In genomic region chr2:223788826-223789225, GRCh38 we compare ENCODE assay signal across 20 cellular contexts. TPM values are rescaled to one million over a fixed set of nuclear protein-coding genes. Genes with fewer than 3 reads are reported as not detected.
DNase-seq lines count a peak whose midpoint lies in the region; ATAC-seq, FAIRE-seq and TF ChIP-seq lines count a peak whose summit lies in the region.
"Had no signal": no experiment of that assay in that cellular context is flagged by ENCODE, and none has a peak within 500 bp of the region (broad histone marks: within the 10 kb centered on the region; RNA-seq: fewer than 3 reads in every experiment).

No MANE protein-coding gene starts in this region.

- TF ChIP-seq POLR2A in HepG2 (IDR thresholded peaks at IDR 0.05; ENCODE audit: insufficient read depth in 1 of 2, low read depth in 2 of 2, low read length in 2 of 2): no peak
- TF ChIP-seq POLR2A in right lobe of liver (IDR thresholded peaks at IDR 0.05): no peak
- TF ChIP-seq POLR2A in thyroid gland (IDR thresholded peaks at IDR 0.05): no peak

- no peak overlapping the region for H3K9ac ChIP-seq in HepG2 (ENCODE audit: insufficient read depth, low read depth, low read length)

- TF ChIP-seq CTCF in HepG2 (CRISPR knock-in tag; IDR thresholded peaks at IDR 0.05): no peak
- no peak for TF ChIP-seq CTCF in right lobe of liver (IDR thresholded peaks at IDR 0.05)
- TF ChIP-seq CTCF in Panc1 (IDR thresholded peaks at IDR 0.05): no peak
- TF ChIP-seq CTCF in thyroid gland (IDR thresholded peaks at IDR 0.05): no peak
- TF ChIP-seq CTCF in hepatocyte (IDR thresholded peaks at IDR 0.05; ENCODE audit: poor library complexity): no peak

- TF ChIP-seq EP300 in HepG2 (IDR thresholded peaks at IDR 0.05; ENCODE audit: low read depth in 2 of 2, low read length in 2 of 2): no peak
- TF ChIP-seq EP300 in HepG2 (CRISPR knock-in tag; IDR thresholded peaks at IDR 0.05; ENCODE audit: borderline replicate concordance): no peak

- no peak overlapping the region for H3K4me2 ChIP-seq in HepG2 (ENCODE audit: low read depth, low read length)
- H3K4me2 ChIP-seq in hepatocyte: no peak overlapping the region

- peaks cover 3% of the 10 kb centered on the region for H3K9me3 Mint-ChIP-seq in memory B cell
- H3K9me3 Mint-ChIP-seq: CD4-positive, alpha-beta T cell had no signal

- H3K9me3 ChIP-seq in HepG2 (ENCODE audit: low read length) (no peaks in the 10 kb centered on the region), right lobe of liver (no peaks in the 10 kb centered on the region), Panc1 (ENCODE audit: control insufficient read depth, insufficient read depth, low read depth, low read length) (no peaks in the 10 kb centered on the region; the same call in 1 of the 2 replicates), thyroid gland (no peaks in the 10 kb centered on the region), hepatocyte (ENCODE audit: low read depth) (no peaks in the 10 kb centered on the region)

- POLR2A ChIA-PET in HepG2 (lab: Yijun Ruan, JAX): interaction anchor here (1.1 kb wide), 1 partner anchor 29 kb away, joined by 3 read pairs; no protein-coding TSS in a partner anchor
- POLR2A ChIA-PET in Panc1 (lab: Charles Lee): no interaction called here

- no peak overlapping the region for H2AFZ ChIP-seq in HepG2 (ENCODE audit: low read length)
- no peak overlapping the region for H2AFZ ChIP-seq in hepatocyte

- H3K27ac ChIP-seq in HepG2 (ENCODE audit: extremely low read length, insufficient read depth, low read length) (no peak overlapping the region), right lobe of liver (no peak overlapping the region), Panc1 (ENCODE audit: low read length) (peak overlapping the region; percentile 10; the same call in 1 of the 2 replicates), thyroid gland (peak overlapping the region; percentile 30 to 54 (median 44)), hepatocyte (no peak overlapping the region)
- H3K27ac ChIP-seq: HL-60 had no signal

- H3K4me1 ChIP-seq in HepG2 (ENCODE audit: insufficient read depth, low read length): peaks cover 13% of the 10 kb centered on the region
- no peaks in the 10 kb centered on the region for H3K4me1 ChIP-seq in right lobe of liver
- H3K4me1 ChIP-seq in Panc1 (ENCODE audit: control insufficient read depth, insufficient read depth, low read length): peaks cover 10% of the 10 kb centered on the region; the same call in 1 of the 2 replicates
- H3K4me1 ChIP-seq in thyroid gland: peaks cover 5 to 12% of the 10 kb centered on the region in 2 donors
- H3K4me1 ChIP-seq in hepatocyte (ENCODE audit: insufficient read depth): no peaks in the 10 kb centered on the region

- no peaks in the 10 kb centered on the region for H3K9me2 ChIP-seq in hepatocyte (replicated peaks; ENCODE audit: insufficient read depth)

- intact Hi-C loops in HepG2 (cut with micrococcal nuclease; ENCODE audit: unreplicated experiment) (no loop called here), right lobe of liver (cut with DNase I) (no loop called here), Panc1 (cut with micrococcal nuclease; ENCODE audit: unreplicated experiment) (no loop called here), thyroid gland (cut with DNase I) (no loop called here)

- peak overlapping the region; percentile 97 for H3K27ac Mint-ChIP-seq in memory B cell
- H3K27ac Mint-ChIP-seq: CD4-positive, alpha-beta T cell had no signal

- H3K79me2 ChIP-seq in HepG2 (ENCODE audit: insufficient read depth, low read length): peaks cover 2% of the 10 kb centered on the region
- peaks cover 49% of the 10 kb centered on the region for H3K79me2 ChIP-seq in hepatocyte

- BruUV-seq in HepG2 (replicated peaks; lab: Mats Ljungman, UMichigan) (no TSS peak), Panc1 (replicated peaks; lab: Mats Ljungman, UMichigan) (no TSS peak)

- H3K27me3 Mint-ChIP-seq in memory B cell: no peaks in the 10 kb centered on the region

- H3K36me3 Mint-ChIP-seq in memory B cell: peaks cover 25% of the 10 kb centered on the region

- in situ Hi-C loops in HepG2 (cut with HindIII; ENCODE audit: extremely low pct_ligation_motif_present, low pct_unique_long_range_greater_than_20kb) (loop anchor here (25.0 kb wide), 1 partner anchor 827 kb away; no protein-coding TSS in a partner anchor), Panc1 (cut with HindIII; ENCODE audit: low pct_unique_long_range_greater_than_20kb, low sequenced_read_pairs) (no loop called here)

- FAIRE-seq in HepG2 (lab: Jason Lieb, UNC): no peak
- FAIRE-seq: D721Med, G401.6, GM12891, GM19239 had no signal

- H3K4me3 Mint-ChIP-seq in memory B cell: no peak overlapping the region
- H3K4me3 Mint-ChIP-seq: CD4-positive, alpha-beta T cell had no signal

- H4K20me1 ChIP-seq in HepG2 (ENCODE audit: insufficient read depth, low read length) (no peaks in the 10 kb centered on the region), hepatocyte (ENCODE audit: insufficient read depth, poor library complexity, severe bottlenecking) (no peaks in the 10 kb centered on the region)

- no peaks in the 10 kb centered on the region for H3K36me3 ChIP-seq in HepG2 (replicated peaks in 1 of 2; ENCODE audit: control insufficient read depth in 1 of 2, insufficient read depth in 2 of 2, low read length in 2 of 2)
- H3K36me3 ChIP-seq in right lobe of liver: no peaks in the 10 kb centered on the region
- no peaks in the 10 kb centered on the region for H3K36me3 ChIP-seq in Panc1 (ENCODE audit: control insufficient read depth, insufficient read depth, low read length)
- H3K36me3 ChIP-seq in thyroid gland: no peaks in the 10 kb centered on the region
- no peaks in the 10 kb centered on the region for H3K36me3 ChIP-seq in hepatocyte (replicated peaks; ENCODE audit: insufficient read depth, low read depth)

- ATAC-seq in HepG2 (peak; percentile 28; the same call in 1 of the 3 replicates), right lobe of liver (no peak), Panc1 (no peak), memory B cell (ENCODE audit: low read depth) (no peak), GM18909 (IDR thresholded peaks at IDR 0.05; ENCODE audit: poor library complexity, unreplicated experiment) (no peak)

- CTCF ChIA-PET in HepG2 (lab: Yijun Ruan, JAX; ENCODE audit: low intra/inter-chr PET ratio, low total read pairs) (no interaction called here), Panc1 (lab: Charles Lee) (interaction anchor here (0.6 kb wide), 1 partner anchor 884 kb away, joined by 4 read pairs; no protein-coding TSS in a partner anchor)

- peaks cover 54% of the 10 kb centered on the region for H3K4me1 Mint-ChIP-seq in memory B cell

- DNase-seq in HepG2 (ENCODE audit: low spot score) (no peak), right lobe of liver (no peak), Panc1 (ENCODE audit: low read depth, low spot score) (no peak), memory B cell (ENCODE audit: low spot score in 2 of 2) (no peak), thyroid gland (peak in 1 of 2 donors; percentile 28), hepatocyte (ENCODE audit: low spot score) (no peak)
- no peak for DNase-seq in activated CD4-positive, CD25-positive, alpha-beta regulatory T cell (lab: John Stamatoyannopoulos, UW)
- DNase-seq: 8988T; ACHN; C1 segment of cervical spinal cord; CD4-positive, alpha-beta T cell; DMS153; DMS79 treated with DMSO at 0.1 percent for 48 hours; EL had no signal

- no peaks in the 10 kb centered on the region for H3K27me3 ChIP-seq in HepG2 (ENCODE audit: control insufficient read depth in 1 of 2, insufficient read depth in 2 of 2, low read length in 2 of 2)
- H3K27me3 ChIP-seq in right lobe of liver: no peaks in the 10 kb centered on the region
- H3K27me3 ChIP-seq in Panc1 (ENCODE audit: control insufficient read depth, insufficient read depth, low read length): no peaks in the 10 kb centered on the region
- no peaks in the 10 kb centered on the region for H3K27me3 ChIP-seq in thyroid gland
- no peaks in the 10 kb centered on the region for H3K27me3 ChIP-seq in hepatocyte

- no peak overlapping the region for H3K4me3 ChIP-seq in HepG2 (replicated peaks in 1 of 3; ENCODE audit: insufficient read depth in 1 of 3, low read depth in 2 of 3, low read length in 3 of 3)
- no peak overlapping the region for H3K4me3 ChIP-seq in right lobe of liver
- no peak overlapping the region for H3K4me3 ChIP-seq in Panc1 (ENCODE audit: low read depth in 2 of 2, low read length in 2 of 2)
- no peak overlapping the region for H3K4me3 ChIP-seq in thyroid gland (replicated peaks in 1 of 3)
- H3K4me3 ChIP-seq in hepatocyte: no peak overlapping the region

- no peak for TF ChIP-seq RAD21 in HepG2 (CRISPR knock-in tag; IDR thresholded peaks at IDR 0.05)

TF ChIP-seq in HepG2, 621 proteins besides CTCF, POLR2A, EP300 and RAD21 (continues in another document):
- TF ChIP-seq ZKSCAN5 (CRISPR knock-in tag; IDR thresholded peaks at IDR 0.05) (no peak), U2AF1 (optimal IDR thresholded peaks at IDR 0.05; ENCODE audit: low read depth, low read length) (no peak), MAFF (IDR thresholded peaks at IDR 0.05; ENCODE audit: low read depth, low read length) (peak; percentile 26; the same call in 1 of the 2 replicates)

RNA-seq across cellular contexts. Expression of gene AP1S3, which starts 48.6 kb away (rescaled TPM):
- total RNA-seq in HepG2 (2016; rRNA removed; fragmentation: Illumina TruSeq; extraction: Trizol) (16.3 and 26.3 TPM in 2 replicates), right lobe of liver (10 to 100 TPM in 1 of 6 experiments, 1 to 10 TPM in 5; 1.3 to 12.7 (median 3.2) TPM), Panc1 (2021; ENCODE audit: unreplicated experiment) (66.3 TPM), thyroid gland (10 to 100 TPM; 37.5 to 92.6 (median 44.8) TPM), hepatocyte (27.2 and 30.7 TPM in 2 replicates)
- 6.3 and 6.8 TPM in 2 replicates for total RNA-seq in HepG2 (2016; cell fraction: cytosol; rRNA removed; fragmentation: Illumina TruSeq; extraction: Trizol; ENCODE audit: low read depth)
- 16.9 and 26.4 TPM in 2 replicates for total RNA-seq in HepG2 (2016; cell fraction: insoluble cytoplasmic fraction; rRNA removed; fragmentation: Illumina TruSeq; extraction: Trizol)
- 10.6 and 12.4 TPM in 2 replicates for total RNA-seq in HepG2 (2016; cell fraction: membrane; rRNA removed; fragmentation: Illumina TruSeq; extraction: Trizol)
- 10.5 and 13.1 TPM in 2 replicates for total RNA-seq in HepG2 (2016; cell fraction: nucleus; rRNA removed; fragmentation: Illumina TruSeq; extraction: Trizol)
- polyA plus RNA-seq in HepG2 (2011; rRNA removed) (2.9 and 3.0 TPM in 2 replicates), hepatocyte (16.5 and 20.5 TPM in 2 replicates)
- 2.0 and 2.4 TPM in 2 replicates for polyA plus RNA-seq in HepG2 (2011; cell fraction: cytosol; rRNA removed)
- 1.2 TPM in 2 replicates for polyA plus RNA-seq in HepG2 (2011; cell fraction: nucleus; rRNA removed)
- 2.1 and 3.0 TPM in 2 replicates for polyA plus RNA-seq in HepG2 (2012)
- polyA plus RNA-seq in HepG2 (2016; cell fraction: cytosol; fragmentation: Illumina TruSeq; extraction: Trizol; ENCODE audit: low read depth): 1.8 and 2.4 TPM in 2 replicates
- 17.8 and 18.6 TPM in 2 replicates for polyA plus RNA-seq in HepG2 (2016; cell fraction: insoluble cytoplasmic fraction; fragmentation: Illumina TruSeq; extraction: Trizol; ENCODE audit: low read depth)
- polyA plus RNA-seq in HepG2 (2016; cell fraction: membrane; fragmentation: Illumina TruSeq; extraction: Trizol; ENCODE audit: low read depth): 4.3 and 5.4 TPM in 2 replicates
- polyA plus RNA-seq in HepG2 (2016; cell fraction: nucleus; fragmentation: Illumina TruSeq; extraction: Trizol; ENCODE audit: insufficient read depth, low read depth): 8.0 and 11.0 TPM in 2 replicates
- polyA minus RNA-seq in HepG2 (2011; rRNA and poly(A)+ RNA removed; ENCODE audit: low replicate concordance): 3.3 and 6.3 TPM in 2 replicates
- 3.7 and 4.2 TPM in 2 replicates for polyA minus RNA-seq in HepG2 (2011; cell fraction: cytosol; rRNA and poly(A)+ RNA removed)
- 3.2 and 8.6 TPM in 2 replicates for polyA minus RNA-seq in HepG2 (2011; cell fraction: nucleus; rRNA and poly(A)+ RNA removed)
- polyA plus RNA-seq in Panc1 (2012; ENCODE audit: insufficient read length): 20.0 TPM

Comparison
In these comparisons a context has a peak if more than half of its experiments do, and no peak if none do; other contexts are left out.
1. H3K27ac ChIP-seq: peak in Panc1 (single experiment) and thyroid gland (3 of 3); none in HepG2 (single experiment), right lobe of liver (0 of 3) and hepatocyte (single experiment).